In genomic region chr18:3283253-3283863, GRCh38 we compare ENCODE assay signal across 14 cellular contexts. TPM values are rescaled to one million over a fixed set of nuclear protein-coding genes. Genes with fewer than 3 reads are reported as not detected.
A peak's percentile ranks its signal among the peaks of the same experiment; 100 is the strongest.
DNase-seq lines count a peak whose midpoint lies in the region; ATAC-seq, FAIRE-seq and TF ChIP-seq lines count a peak whose summit lies in the region.
"Had no signal": no experiment of that assay in that cellular context is flagged by ENCODE, and none has a peak within 500 bp of the region (broad histone marks: within the 10 kb centered on the region; RNA-seq: fewer than 3 reads in every experiment).

No MANE protein-coding gene starts in this region.

- BruUV-seq in PC-3 (replicated peaks; lab: Mats Ljungman, UMichigan), result no TSS peak

- CTCF ChIA-PET in PC-3 (lab: Charles Lee), result interaction anchor here (1.8 kb wide), 1 partner anchor 164 kb away, joined by 13 read pairs; no protein-coding TSS in a partner anchor

- peak; percentile 40 for FAIRE-seq in bronchial epithelial cell (lab: Jason Lieb, UNC)

- TF ChIP-seq CTCF in PC-3 (conservative IDR thresholded peaks at IDR 0.05; ENCODE audit: low read depth, low read length), result no peak
- no peak for TF ChIP-seq CTCF in bronchial epithelial cell (IDR thresholded peaks at IDR 0.05; ENCODE audit: insufficient read depth, low read length, severe bottlenecking)
- TF ChIP-seq CTCF in smooth muscle cell (IDR thresholded peaks at IDR 0.05; ENCODE audit: borderline replicate concordance, insufficient read depth, poor library complexity, severe bottlenecking), result no peak

- H3K4me1 ChIP-seq in PC-3 (ENCODE audit: insufficient read depth, low read length) (peaks cover 27% of the 10 kb centered on the region), smooth muscle cell (ENCODE audit: low read depth) (peaks cover 15% of the 10 kb centered on the region)
- H3K4me1 ChIP-seq: colonic mucosa had no signal

- H3F3A ChIP-seq in PC-3 (ENCODE audit: low read length, unreplicated experiment) (no peaks in the 10 kb centered on the region), smooth muscle cell (ENCODE audit: low read depth) (peaks cover 18% of the 10 kb centered on the region)

- H4K20me1 ChIP-seq in PC-3 (ENCODE audit: low read length) (no peaks in the 10 kb centered on the region), smooth muscle cell (ENCODE audit: low read depth) (no peaks in the 10 kb centered on the region)

- H3K4me3 ChIP-seq in PC-3 (ENCODE audit: low read length), result no peak overlapping the region
- H3K4me3 ChIP-seq in bronchial epithelial cell (ENCODE audit: low read depth, low read length), result no peak overlapping the region
- no peak overlapping the region for H3K4me3 ChIP-seq in smooth muscle cell
- H3K4me3 ChIP-seq: colonic mucosa, GM23248 had no signal

- H3K4me2 ChIP-seq in PC-3 (ENCODE audit: low read length) (peak overlapping the region; percentile 60), smooth muscle cell (peak overlapping the region; percentile 76)

- H3K36me3 ChIP-seq in PC-3 (ENCODE audit: low read depth, low read length), result no peaks in the 10 kb centered on the region
- H3K36me3 ChIP-seq in bronchial epithelial cell (ENCODE audit: control insufficient read depth, insufficient read depth, low read length), result no peaks in the 10 kb centered on the region
- peaks cover 2% of the 10 kb centered on the region for H3K36me3 ChIP-seq in smooth muscle cell (ENCODE audit: low read depth)
- H3K36me3 ChIP-seq: colonic mucosa had no signal

- ATAC-seq in PC-3 (no peak), HG03025 (IDR thresholded peaks at IDR 0.05; ENCODE audit: low FRiP score, unreplicated experiment) (no peak), GM19463 (IDR thresholded peaks at IDR 0.05; ENCODE audit: unreplicated experiment) (no peak), esophagus mucosa (no peak)
- ATAC-seq: stimulated activated naive CD8-positive, alpha-beta T cell treated with anti-CD3 and anti-CD28 coated beads, Interleukin-15, amount 100 ng/mL, for 72 hours had no signal

- DNase-seq in PC-3, result no peak
- no peak for DNase-seq in bronchial epithelial cell (ENCODE audit: low read depth)
- peak; percentile 32 for DNase-seq in midbrain (lab: John Stamatoyannopoulos, UW)
- no peak for DNase-seq in smooth muscle cell (lab: John Stamatoyannopoulos, UW; ENCODE audit: unreplicated experiment)
- DNase-seq: activated CD4-positive, alpha-beta T cell treated with anti-CD3 and anti-CD28 coated beads, Interleukin-2, amount 50 U/mL, for 48 hours; colonic mucosa; GM23248; MM.1S; NCI-H2081 treated with DMSO at 0.1 percent for 48 hours; stimulated activated CD4-positive, alpha-beta T cell treated with anti-CD3 and anti-CD28 coated beads, Interleukin-12 subunit alpha, Interleukin-12 subunit beta, amount 100 ng/mL, for 4 hours; stimulated activated naive CD8-positive, alpha-beta T cell treated with anti-CD3 and anti-CD28 coated beads, Interleukin-15, amount 100 ng/mL, for 72 hours had no signal

- WGBS in smooth muscle cell (ENCODE audit: low lambda C conversion rate), result 63% methylated on average over 10 of the region's 10 CpGs

- no peak overlapping the region for H3K9ac ChIP-seq in PC-3 (ENCODE audit: low read length)
- peak overlapping the region; percentile 53 for H3K9ac ChIP-seq in smooth muscle cell (ENCODE audit: low read depth)
- H3K9ac ChIP-seq: GM23248 had no signal

- H3K27ac ChIP-seq in PC-3 (ENCODE audit: low read length) (no peak overlapping the region), smooth muscle cell (ENCODE audit: low read depth) (peak overlapping the region; percentile 88)
- H3K27ac ChIP-seq: colonic mucosa, GM23248 had no signal

- H3K9me2 ChIP-seq in PC-3 (replicated peaks; ENCODE audit: low read length), result no peaks in the 10 kb centered on the region

- peak overlapping the region; percentile 53 for H2AFZ ChIP-seq in PC-3 (ENCODE audit: low read length)
- peak overlapping the region; percentile 23 for H2AFZ ChIP-seq in smooth muscle cell (ENCODE audit: low read depth)
- H2AFZ ChIP-seq: GM23248 had no signal

- H3K79me2 ChIP-seq in PC-3 (ENCODE audit: low read length) (no peaks in the 10 kb centered on the region), smooth muscle cell (ENCODE audit: low read depth) (no peaks in the 10 kb centered on the region)

- POLR2A ChIA-PET in PC-3 (lab: Charles Lee; ENCODE audit: unreplicated experiment), result interaction anchor here (0.5 to 0.6 kb wide), 4 partner anchors 22 to 322 kb away, joined by 3 to 5 read pairs (median 4); partner anchors contain the start of genes MYL12B and MYOM1

- H3K9me3 ChIP-seq in PC-3 (ENCODE audit: low read length), result no peaks in the 10 kb centered on the region
- H3K9me3 ChIP-seq in smooth muscle cell (replicated peaks; ENCODE audit: low read depth), result no peaks in the 10 kb centered on the region
- H3K9me3 ChIP-seq: colonic mucosa had no signal

- intact Hi-C loops in PC-3 (cut with micrococcal nuclease), result loop anchor here (2.0 to 5.0 kb wide), 3 partner anchors 39 to 489 kb away; no protein-coding TSS in a partner anchor

- no peaks in the 10 kb centered on the region for H3K27me3 ChIP-seq in PC-3 (ENCODE audit: low read length)
- no peaks in the 10 kb centered on the region for H3K27me3 ChIP-seq in bronchial epithelial cell (ENCODE audit: control insufficient read depth, insufficient read depth, low read length)
- no peaks in the 10 kb centered on the region for H3K27me3 ChIP-seq in smooth muscle cell (ENCODE audit: low read depth)
- H3K27me3 ChIP-seq: colonic mucosa had no signal

RNA-seq across cellular contexts. Expression of gene MYL12B, which starts 21.4 kb away (rescaled TPM):
- total RNA-seq in PC-3 (2014; rRNA removed), result 233 and 308 TPM in 2 replicates
- total RNA-seq in bronchial epithelial cell, result 610 and 649 TPM in 2 replicates
- 368 and 427 TPM in 2 replicates for total RNA-seq in smooth muscle cell
- 498 TPM in 2 replicates for polyA plus RNA-seq in smooth muscle cell
- total RNA-seq in esophagus mucosa, result 403 TPM

RNA-seq across cellular contexts. Expression of gene MYL12A, which starts 35.8 kb away (rescaled TPM):
- total RNA-seq in PC-3 (2014; rRNA removed) (254 and 329 TPM in 2 replicates), bronchial epithelial cell (702 and 937 TPM in 2 replicates), smooth muscle cell (777 and 802 TPM in 2 replicates), esophagus mucosa (241 TPM)
- 915 and 953 TPM in 2 replicates for polyA plus RNA-seq in smooth muscle cell
